In the genomic region with DNA sequence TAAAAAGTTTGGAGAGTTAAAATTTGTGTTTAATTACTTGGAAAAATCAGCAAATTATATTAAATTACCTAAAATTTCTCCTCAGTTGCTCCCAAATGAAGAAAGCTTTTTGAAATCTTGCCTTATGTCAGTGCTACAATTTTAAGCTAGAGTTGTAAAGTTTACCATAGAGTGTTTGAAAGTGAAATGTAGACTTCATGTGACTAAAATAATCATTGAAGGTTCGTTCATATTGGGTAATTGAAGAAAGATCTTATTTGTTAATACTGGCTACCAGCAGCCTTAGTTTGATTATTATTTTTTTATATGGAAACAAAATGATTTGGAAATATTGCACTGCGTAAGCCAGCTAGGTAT, we compare ENCODE assay signal across 1 cellular context.
TF ChIP-seq lines count a peak whose summit lies in the region.

No MANE protein-coding gene starts in this region.

TF ChIP-seq in GM12878, 131 proteins besides CTCF, POLR2A, EP300 and RAD21:
- TF ChIP-seq POLR2AphosphoS2 (IDR thresholded peaks at IDR 0.05; ENCODE audit: low read depth, low read length) (no peak), TCF3 (IDR thresholded peaks at IDR 0.05; ENCODE audit: borderline replicate concordance, insufficient read depth, low read depth, low read length) (no peak), IRF4 (IDR thresholded peaks at IDR 0.05; ENCODE audit: low read depth, low read length) (no peak), TARDBP (IDR thresholded peaks at IDR 0.05; ENCODE audit: borderline replicate concordance) (no peak), GATAD2B (conservative IDR thresholded peaks at IDR 0.05; ENCODE audit: low read depth) (no peak)
